Comparison of ENCODE assay signal across 10 cellular contexts in genomic region chr2:167964650-167965404, GRCh38.
DNase-seq lines count a peak whose midpoint lies in the region; ATAC-seq and TF ChIP-seq lines count a peak whose summit lies in the region.
"Had no signal": no experiment of that assay in that cellular context is flagged by ENCODE, and none has a peak within 500 bp of the region (broad histone marks: within the 10 kb centered on the region; RNA-seq: fewer than 3 reads in every experiment).

No MANE protein-coding gene starts in this region.

- in situ Hi-C loops in GM13976 (cut with MboI; ENCODE audit: low sequenced_read_pairs, unreplicated experiment), result loop anchor here (10.0 kb wide), 1 partner anchor 150 kb away; no protein-coding TSS in a partner anchor
- in situ Hi-C loops in SK-MEL-5 (cut with HindIII; ENCODE audit: low pct_unique_long_range_greater_than_20kb, low sequenced_read_pairs), result no loop called here

- POLR2A ChIA-PET in activated CD8-positive, alpha-beta T cell treated with anti-CD3 and anti-CD28 coated beads for 36 hours (lab: Charles Lee), result no interaction called here

- H3K9me3 Mint-ChIP-seq in activated CD8-positive, alpha-beta T cell treated with anti-CD3 and anti-CD28 coated beads for 36 hours, result no peaks in the 10 kb centered on the region
- H3K9me3 Mint-ChIP-seq: naive B cell had no signal

- no peak overlapping the region for H3K27ac Mint-ChIP-seq in activated CD8-positive, alpha-beta T cell treated with anti-CD3 and anti-CD28 coated beads for 36 hours

- CTCF ChIA-PET in activated CD8-positive, alpha-beta T cell treated with anti-CD3 and anti-CD28 coated beads for 36 hours (lab: Charles Lee), result interaction anchor here (4.4 kb wide), 1 partner anchor 154 kb away, joined by 28 read pairs; no protein-coding TSS in a partner anchor

- no peak overlapping the region for H3K4me3 Mint-ChIP-seq in activated CD8-positive, alpha-beta T cell treated with anti-CD3 and anti-CD28 coated beads for 36 hours
- H3K4me3 Mint-ChIP-seq: naive B cell had no signal

- H3K27ac ChIP-seq in 22Rv1, result no peak overlapping the region

- H3K36me3 Mint-ChIP-seq in activated CD8-positive, alpha-beta T cell treated with anti-CD3 and anti-CD28 coated beads for 36 hours (ENCODE audit: low read depth), result peaks cover 20% of the 10 kb centered on the region

- TF ChIP-seq CTCF in 22Rv1 (IDR thresholded peaks at IDR 0.05) (peak; percentile 34), GM13976 (IDR thresholded peaks at IDR 0.05; ENCODE audit: borderline replicate concordance, control extremely low read depth, extremely low read depth, insufficient read depth, missing control alignments) (no peak)
- no peak for TF ChIP-seq CTCF in activated CD8-positive, alpha-beta T cell treated with anti-CD3 and anti-CD28 coated beads for 36 hours (IDR thresholded peaks at IDR 0.05)

- no peaks in the 10 kb centered on the region for H3K27me3 Mint-ChIP-seq in activated CD8-positive, alpha-beta T cell treated with anti-CD3 and anti-CD28 coated beads for 36 hours
- H3K27me3 Mint-ChIP-seq: naive B cell had no signal

- ATAC-seq in HG03432 (IDR thresholded peaks at IDR 0.05; ENCODE audit: unreplicated experiment), result no peak
- no peak for ATAC-seq in HG03135 (IDR thresholded peaks at IDR 0.05; ENCODE audit: unreplicated experiment)
- no peak for ATAC-seq in activated CD8-positive, alpha-beta T cell treated with anti-CD3 and anti-CD28 coated beads for 36 hours

- DNase-seq in GM13976 (ENCODE audit: low spot score), result peak; percentile 6
- DNase-seq in SK-MEL-5 (ENCODE audit: low read depth, low spot score), result peak; percentile 49
- DNase-seq in globus pallidus (ENCODE audit: low spot score), result peak; percentile 20
- no peak for DNase-seq in HuH-7 (ENCODE audit: low spot score)
- DNase-seq in activated CD8-positive, alpha-beta T cell treated with anti-CD3 and anti-CD28 coated beads for 36 hours, result no peak
- DNase-seq: naive B cell, NCI-H1417 treated with DMSO at 0.1 percent for 48 hours had no signal

- H3K4me1 Mint-ChIP-seq in activated CD8-positive, alpha-beta T cell treated with anti-CD3 and anti-CD28 coated beads for 36 hours (ENCODE audit: low read depth), result peaks cover 11% of the 10 kb centered on the region
- H3K4me1 Mint-ChIP-seq: naive B cell had no signal

- intact Hi-C loops in activated CD8-positive, alpha-beta T cell treated with anti-CD3 and anti-CD28 coated beads for 36 hours (cut with micrococcal nuclease), result loop anchor here (10.0 kb wide), 1 partner anchor 150 kb away; no protein-coding TSS in a partner anchor

Comparison
In these comparisons a context has a peak if more than half of its experiments do, and no peak if none do; other contexts are left out.
1. DNase-seq: peak in GM13976 (single experiment), SK-MEL-5 (single experiment) and globus pallidus (single experiment); none in HuH-7 (single experiment) and activated CD8-positive, alpha-beta T cell treated with anti-CD3 and anti-CD28 coated beads for 36 hours (single experiment).